Comparison of ENCODE assay signal across 10 cellular contexts in the genomic region with DNA sequence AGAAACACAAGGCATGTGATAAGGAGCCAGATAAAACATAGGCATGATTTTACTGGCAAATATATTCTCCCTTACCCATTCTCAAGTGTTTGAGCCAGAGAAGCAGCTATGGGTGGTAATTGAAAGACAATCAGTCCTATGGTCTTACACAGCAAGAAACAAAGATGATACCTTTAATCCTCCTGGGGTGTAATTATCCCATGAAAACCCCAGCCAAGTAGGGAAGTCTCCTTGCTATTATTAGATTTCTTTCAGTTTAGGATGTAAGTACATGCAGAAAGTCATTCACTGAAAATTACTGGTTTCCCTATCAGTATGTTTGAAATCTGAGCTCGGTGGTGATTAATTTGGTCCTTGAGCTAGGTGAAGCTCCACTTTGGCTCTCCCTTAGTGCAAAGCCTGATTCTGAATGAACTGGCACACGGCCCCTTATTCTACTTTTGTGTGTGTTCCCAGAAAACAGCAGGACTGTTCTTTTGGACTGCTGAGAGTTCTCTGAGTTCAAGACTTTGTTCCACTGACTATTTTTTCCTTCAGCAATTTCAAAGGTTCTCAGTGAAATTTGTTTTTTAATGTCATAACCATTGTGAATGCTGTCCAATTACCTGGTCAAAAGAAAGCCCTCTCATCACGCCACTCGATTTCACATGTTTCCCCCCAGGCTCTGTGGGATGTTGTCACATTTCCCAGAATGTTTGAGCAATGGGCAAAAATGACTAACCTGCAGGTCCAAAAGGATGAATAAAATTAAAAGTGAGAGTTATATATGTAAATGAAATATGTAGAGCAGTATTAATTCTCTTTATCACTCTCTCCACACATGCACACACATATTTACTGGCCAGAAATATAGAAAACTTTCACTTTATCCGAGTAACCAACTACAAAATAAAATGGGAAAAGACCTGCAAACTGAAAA.
DNase-seq lines count a peak whose midpoint lies in the region; ATAC-seq and TF ChIP-seq lines count a peak whose summit lies in the region.
"Had no signal": no experiment of that assay in that cellular context is flagged by ENCODE, and none has a peak within 500 bp of the region (broad histone marks: within the 10 kb centered on the region; RNA-seq: fewer than 3 reads in every experiment).

No MANE protein-coding gene starts in this region.

- DNase-seq in activated T-cell treated with anti-CD3 and anti-CD28 coated beads, Interleukin-2, amount 50 U/mL, for 24 hours: no peak
- DNase-seq in activated T-cell treated with anti-CD3 and anti-CD28 coated beads for 4 hours (no peak), NCI-H446 treated with DMSO at 0.1 percent for 48 hours (lab: John Stamatoyannopoulos, UW) (peak; percentile 13), cerebellum (ENCODE audit: low spot score) (peak; percentile 68), mesothelial cell of epicardium (ENCODE audit: low spot score in 2 of 2, unreplicated experiment in 2 of 2) (no peak)
- DNase-seq in stimulated activated CD8-positive, alpha-beta memory T cell treated with anti-CD3 and anti-CD28 coated beads, Interleukin-4, amount 100 ng/mL, for 48 hours: peak; percentile 36
- DNase-seq: endodermal cell had no signal

- no peak for ATAC-seq in GM19452 (IDR thresholded peaks at IDR 0.05; ENCODE audit: unreplicated experiment)
- no peak for ATAC-seq in GM21576 (IDR thresholded peaks at IDR 0.05; ENCODE audit: unreplicated experiment)
- ATAC-seq: Panc1 had no signal

- H3K9me3 Mint-ChIP-seq in activated T-cell treated with anti-CD3 and anti-CD28 coated beads, Interleukin-2, amount 50 U/mL, for 24 hours: no peaks in the 10 kb centered on the region
- no peaks in the 10 kb centered on the region for H3K9me3 Mint-ChIP-seq in mesothelial cell of epicardium
- H3K9me3 Mint-ChIP-seq: endodermal cell had no signal

- peaks cover 7% of the 10 kb centered on the region for H3K27me3 Mint-ChIP-seq in activated T-cell treated with anti-CD3 and anti-CD28 coated beads, Interleukin-2, amount 50 U/mL, for 24 hours
- no peaks in the 10 kb centered on the region for H3K27me3 Mint-ChIP-seq in mesothelial cell of epicardium (ENCODE audit: low read depth)

- no peaks in the 10 kb centered on the region for H3K36me3 Mint-ChIP-seq in activated T-cell treated with anti-CD3 and anti-CD28 coated beads, Interleukin-2, amount 50 U/mL, for 24 hours (ENCODE audit: low read depth)
- no peaks in the 10 kb centered on the region for H3K36me3 Mint-ChIP-seq in mesothelial cell of epicardium

- no peak for TF ChIP-seq CTCF in mesothelial cell of epicardium (IDR thresholded peaks at IDR 0.05; ENCODE audit: unreplicated experiment)

- peaks cover 38% of the 10 kb centered on the region for H3K4me1 Mint-ChIP-seq in activated T-cell treated with anti-CD3 and anti-CD28 coated beads, Interleukin-2, amount 50 U/mL, for 24 hours (ENCODE audit: low read depth)
- peaks cover 12% of the 10 kb centered on the region for H3K4me1 Mint-ChIP-seq in mesothelial cell of epicardium

- H3K27ac Mint-ChIP-seq in activated T-cell treated with anti-CD3 and anti-CD28 coated beads, Interleukin-2, amount 50 U/mL, for 24 hours: peak overlapping the region; percentile 95
- no peak overlapping the region for H3K27ac Mint-ChIP-seq in mesothelial cell of epicardium
- H3K27ac Mint-ChIP-seq: endodermal cell had no signal

- peak overlapping the region; percentile 2 for H3K4me3 Mint-ChIP-seq in activated T-cell treated with anti-CD3 and anti-CD28 coated beads, Interleukin-2, amount 50 U/mL, for 24 hours
- H3K4me3 Mint-ChIP-seq in mesothelial cell of epicardium: no peak overlapping the region
- H3K4me3 Mint-ChIP-seq: endodermal cell had no signal

Comparison
In these comparisons a context has a peak if more than half of its experiments do, and no peak if none do; other contexts are left out.
1. DNase-seq: peak in NCI-H446 treated with DMSO at 0.1 percent for 48 hours (single experiment), cerebellum (single experiment) and stimulated activated CD8-positive, alpha-beta memory T cell treated with anti-CD3 and anti-CD28 coated beads, Interleukin-4, amount 100 ng/mL, for 48 hours (single experiment); none in activated T-cell treated with anti-CD3 and anti-CD28 coated beads, Interleukin-2, amount 50 U/mL, for 24 hours (single experiment), activated T-cell treated with anti-CD3 and anti-CD28 coated beads for 4 hours (single experiment) and mesothelial cell of epicardium (0 of 2).